ENCODE assay signal across 1 cellular context in the genomic region with DNA sequence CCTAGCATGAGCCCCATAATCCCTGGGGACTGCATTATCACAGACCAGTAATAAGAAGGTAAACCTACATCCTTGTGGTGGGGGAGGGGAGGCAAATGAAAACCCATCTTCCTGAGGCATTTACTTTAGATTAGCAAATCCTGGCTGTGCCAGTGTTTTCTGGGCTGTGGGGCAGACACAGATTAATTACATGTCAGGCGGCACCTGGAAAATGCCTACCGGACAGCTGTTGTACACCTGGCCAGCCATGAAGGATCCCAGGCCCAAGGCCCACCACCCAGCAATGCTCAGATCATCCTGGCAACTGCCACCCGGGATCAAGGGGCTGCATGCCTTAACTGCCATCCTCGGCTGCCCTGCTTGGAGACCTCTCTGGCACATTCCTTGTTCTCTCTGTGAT.
TF ChIP-seq lines count a peak whose summit lies in the region.

No MANE protein-coding gene starts in this region.

TF ChIP-seq in GM12878, 131 proteins besides CTCF, POLR2A, EP300 and RAD21:
- TF ChIP-seq POLR2AphosphoS2 (IDR thresholded peaks at IDR 0.05; ENCODE audit: low read depth, low read length) (peak; percentile 42; the same call in 1 of the 2 replicates), CBX5 (IDR thresholded peaks at IDR 0.05; ENCODE audit: low read depth) (no peak)
